1 cellular context compared by ENCODE assay signal in genomic region chr2:23900133-23900926, GRCh38.
TF ChIP-seq lines count a peak whose summit lies in the region.

No MANE protein-coding gene starts in this region.

TF ChIP-seq in IMR-90, 13 proteins besides CTCF, POLR2A, EP300 and RAD21:
- TF ChIP-seq BHLHE40 (IDR thresholded peaks at IDR 0.05; ENCODE audit: low read depth, low read length) (no peak), CHD1 (IDR thresholded peaks at IDR 0.05; ENCODE audit: low read depth, low read length) (no peak), ELK1 (IDR thresholded peaks at IDR 0.05; ENCODE audit: borderline replicate concordance, low read depth, low read length) (no peak), NFE2L2 (IDR thresholded peaks at IDR 0.05; ENCODE audit: low read depth, low read length) (no peak), MAFK (IDR thresholded peaks at IDR 0.05; ENCODE audit: low read depth, low read length) (no peak), RCOR1 (IDR thresholded peaks at IDR 0.05; ENCODE audit: insufficient replicate concordance, low read length) (no peak), USF2 (IDR thresholded peaks at IDR 0.05; ENCODE audit: low read depth, low read length) (no peak), SMC3 (IDR thresholded peaks at IDR 0.05; ENCODE audit: low read depth, low read length) (no peak), MXI1 (IDR thresholded peaks at IDR 0.05; ENCODE audit: borderline replicate concordance, low read depth, low read length) (no peak), RFX5 (IDR thresholded peaks at IDR 0.05; ENCODE audit: low read depth, low read length) (no peak), MAZ (IDR thresholded peaks at IDR 0.05; ENCODE audit: borderline replicate concordance, low read depth, low read length) (no peak), CEBPB (IDR thresholded peaks at IDR 0.05; ENCODE audit: low read depth, low read length) (no peak), FOS (IDR thresholded peaks at IDR 0.05; ENCODE audit: low read depth, low read length) (no peak)
